In the genomic region with DNA sequence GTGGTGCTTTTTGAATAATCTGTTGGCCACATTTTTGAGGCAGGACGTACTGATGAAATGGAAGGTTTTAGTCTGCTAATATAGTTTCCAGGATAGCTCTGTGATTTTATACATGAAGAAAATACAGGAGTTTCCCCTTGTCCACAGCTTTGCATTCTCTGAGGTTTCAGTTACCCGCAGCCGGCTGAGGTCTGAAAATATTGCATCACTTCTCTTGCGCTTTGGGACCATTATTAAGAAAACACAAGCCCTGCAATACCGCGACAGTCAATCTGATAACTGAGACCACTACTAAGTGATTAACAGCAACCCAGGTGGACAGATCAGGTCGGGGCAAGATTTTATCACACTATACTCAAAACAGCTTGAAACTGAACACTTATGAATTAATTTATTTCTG, we compare ENCODE assay signal across 1 cellular context.
TF ChIP-seq lines count a peak whose summit lies in the region.

No MANE protein-coding gene starts in this region.

TF ChIP-seq in SK-N-SH treated with all-trans-retinoic acid at 6 μM for 48 hours, 23 proteins besides CTCF, POLR2A, EP300 and RAD21 (continued from another document):
- TF ChIP-seq, protein P1, sequence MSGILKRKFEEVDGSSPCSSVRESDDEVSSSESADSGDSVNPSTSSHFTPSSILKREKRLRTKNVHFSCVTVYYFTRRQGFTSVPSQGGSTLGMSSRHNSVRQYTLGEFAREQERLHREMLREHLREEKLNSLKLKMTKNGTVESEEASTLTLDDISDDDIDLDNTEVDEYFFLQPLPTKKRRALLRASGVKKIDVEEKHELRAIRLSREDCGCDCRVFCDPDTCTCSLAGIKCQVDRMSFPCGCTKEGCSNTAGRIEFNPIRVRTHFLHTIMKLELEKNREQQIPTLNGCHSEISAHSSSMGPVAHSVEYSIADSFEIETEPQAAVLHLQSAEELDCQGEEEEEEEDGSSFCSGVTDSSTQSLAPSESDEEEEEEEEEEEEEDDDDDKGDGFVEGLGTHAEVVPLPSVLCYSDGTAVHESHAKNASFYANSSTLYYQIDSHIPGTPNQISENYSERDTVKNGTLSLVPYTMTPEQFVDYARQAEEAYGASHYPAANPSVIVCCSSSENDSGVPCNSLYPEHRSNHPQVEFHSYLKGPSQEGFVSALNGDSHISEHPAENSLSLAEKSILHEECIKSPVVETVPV (CRISPR knock-in tag; IDR thresholded peaks at IDR 0.05) = no peak
- TF ChIP-seq, protein P2, sequence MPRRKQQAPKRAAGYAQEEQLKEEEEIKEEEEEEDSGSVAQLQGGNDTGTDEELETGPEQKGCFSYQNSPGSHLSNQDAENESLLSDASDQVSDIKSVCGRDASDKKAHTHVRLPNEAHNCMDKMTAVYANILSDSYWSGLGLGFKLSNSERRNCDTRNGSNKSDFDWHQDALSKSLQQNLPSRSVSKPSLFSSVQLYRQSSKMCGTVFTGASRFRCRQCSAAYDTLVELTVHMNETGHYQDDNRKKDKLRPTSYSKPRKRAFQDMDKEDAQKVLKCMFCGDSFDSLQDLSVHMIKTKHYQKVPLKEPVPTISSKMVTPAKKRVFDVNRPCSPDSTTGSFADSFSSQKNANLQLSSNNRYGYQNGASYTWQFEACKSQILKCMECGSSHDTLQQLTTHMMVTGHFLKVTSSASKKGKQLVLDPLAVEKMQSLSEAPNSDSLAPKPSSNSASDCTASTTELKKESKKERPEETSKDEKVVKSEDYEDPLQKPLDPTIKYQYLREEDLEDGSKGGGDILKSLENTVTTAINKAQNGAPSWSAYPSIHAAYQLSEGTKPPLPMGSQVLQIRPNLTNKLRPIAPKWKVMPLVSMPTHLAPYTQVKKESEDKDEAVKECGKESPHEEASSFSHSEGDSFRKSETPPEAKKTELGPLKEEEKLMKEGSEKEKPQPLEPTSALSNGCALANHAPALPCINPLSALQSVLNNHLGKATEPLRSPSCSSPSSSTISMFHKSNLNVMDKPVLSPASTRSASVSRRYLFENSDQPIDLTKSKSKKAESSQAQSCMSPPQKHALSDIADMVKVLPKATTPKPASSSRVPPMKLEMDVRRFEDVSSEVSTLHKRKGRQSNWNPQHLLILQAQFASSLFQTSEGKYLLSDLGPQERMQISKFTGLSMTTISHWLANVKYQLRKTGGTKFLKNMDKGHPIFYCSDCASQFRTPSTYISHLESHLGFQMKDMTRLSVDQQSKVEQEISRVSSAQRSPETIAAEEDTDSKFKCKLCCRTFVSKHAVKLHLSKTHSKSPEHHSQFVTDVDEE (CRISPR knock-in tag; IDR thresholded peaks at IDR 0.05) = no peak
- TF ChIP-seq ESRRG (CRISPR knock-in tag; IDR thresholded peaks at IDR 0.05) = no peak
- no peak for TF ChIP-seq ZNF565 (CRISPR knock-in tag; conservative IDR thresholded peaks at IDR 0.05; ENCODE audit: low read depth)
- no peak for TF ChIP-seq BACH2 (CRISPR knock-in tag; IDR thresholded peaks at IDR 0.05; ENCODE audit: borderline replicate concordance)
TF ChIP-seq in SK-N-SH treated with all-trans-retinoic acid at 6 μM for 48 hours: peak in this region for 0.
